ENCODE assay signal across 21 cellular contexts in genomic region chr1:4253918-4254317, GRCh38.
"Had no signal": no experiment of that assay in that cellular context is flagged by ENCODE, and none has a peak within 500 bp of the region (broad histone marks: within the 10 kb centered on the region; RNA-seq: fewer than 3 reads in every experiment).

No MANE protein-coding gene starts in this region.

- H3K4me3 ChIP-seq: coronary artery, gastrocnemius medialis, pancreas, prostate gland, right lobe of liver, spleen, testis, tibial nerve, upper lobe of right lung, vagina had no signal

- H3K27ac ChIP-seq: coronary artery, gastrocnemius medialis, pancreas, prostate gland, right lobe of liver, spleen, testis, tibial nerve, upper lobe of right lung, vagina had no signal

- ATAC-seq: esophagus mucosa; gastrocnemius medialis; left colon; right lobe of liver; stimulated activated memory B cell treated with anti-CD40 and anti-IgM and Interleukin-4, amounts not matched to agents 10 μg/mL and 1 μg/mL and 100 μg/mL, for 72 hours; stimulated activated naive CD8-positive, alpha-beta T cell treated with anti-CD3 and anti-CD28 coated beads, Interleukin-15, amount 100 ng/mL, for 72 hours; upper lobe of right lung had no signal

- H3K9me3 ChIP-seq: pancreas, prostate gland, right lobe of liver, testis, vagina had no signal

- H3K27me3 ChIP-seq: pancreas, right lobe of liver, testis, tibial nerve, vagina had no signal

- H3K36me3 ChIP-seq: gastrocnemius medialis, pancreas, prostate gland, right lobe of liver, spleen, tibial nerve, upper lobe of right lung, vagina had no signal

- DNase-seq: effector CD8-positive, alpha-beta T cell; gastrocnemius medialis; left colon; mesendoderm; naive B cell; occipital lobe; pancreas; right lobe of liver; spleen; stimulated activated CD4-positive, alpha-beta T cell treated with anti-CD3 and anti-CD28 coated beads, Interleukin-15, amount 100 ng/mL, for 24 hours; stimulated activated CD4-positive, alpha-beta T cell treated with anti-CD3 and anti-CD28 coated beads, Interleukin-1b, Interleukin-23, amount 100 ng/mL, for 48 hours; stimulated activated CD4-positive, alpha-beta T cell treated with anti-CD3 and anti-CD28 coated beads, Interleukin-4, amount 100 ng/mL, for 24 hours; stimulated activated naive CD8-positive, alpha-beta T cell treated with anti-CD3 and anti-CD28 coated beads, Interleukin-15, amount 100 ng/mL, for 72 hours; testis; upper lobe of right lung had no signal

- H3K4me1 ChIP-seq: gastrocnemius medialis, pancreas, prostate gland, right lobe of liver, spleen, testis, tibial nerve, upper lobe of right lung, vagina had no signal
